ENCODE assay signal across 7 cellular contexts in genomic region chrX:154097003-154097596, GRCh38. TPM values are rescaled to one million over a fixed set of nuclear protein-coding genes. Genes with fewer than 3 reads are reported as not detected.
DNase-seq lines count a peak whose midpoint lies in the region; ATAC-seq lines count a peak whose summit lies in the region.

No MANE protein-coding gene starts in this region.

- DNase-seq in NCI-H1930 (lab: John Stamatoyannopoulos, UW) (peak; percentile 77 to 86), cerebellum (ENCODE audit: low spot score) (peak; percentile 85), kidney glomerular epithelial cell (lab: John Stamatoyannopoulos, UW) (peak; percentile 27)
- DNase-seq in activated CD4-positive, alpha-beta T cell treated with anti-CD3 and anti-CD28 coated beads for 1 hour, result peak; percentile 59
- DNase-seq in stimulated activated CD4-positive, alpha-beta T cell treated with anti-CD3 and anti-CD28 coated beads, Interleukin-1b, Interleukin-23, amount 100 ng/mL, for 24 hours (ENCODE audit: low read depth in 4 of 4, low spot score in 1 of 4), result peak; percentile 23 to 55 (median 40)

- ATAC-seq in GM18502 (IDR thresholded peaks at IDR 0.05; ENCODE audit: poor library complexity, unreplicated experiment) (peak; percentile 33), HG02840 (IDR thresholded peaks at IDR 0.05; ENCODE audit: low FRiP score, unreplicated experiment) (peak; percentile 32)

RNA-seq across cellular contexts. Expression of gene MECP2, which starts 0.4 kb away (rescaled TPM):
- total RNA-seq in cerebellum, result 47.6 TPM

RNA-seq across cellular contexts. Expression of gene OPN1LW, which starts 46.9 kb away (rescaled TPM):
- not detected for total RNA-seq in cerebellum

Comparison
In these comparisons a context has a peak if more than half of its experiments do, and no peak if none do; other contexts are left out.
1. Peak in every context shown above with its lines: DNase-seq and ATAC-seq.
2. DNase-seq: peak in every context shown above with its lines; median percentile 85 in cerebellum; 82 in NCI-H1930; 59 in activated CD4-positive, alpha-beta T cell treated with anti-CD3 and anti-CD28 coated beads for 1 hour; 40 in stimulated activated CD4-positive, alpha-beta T cell treated with anti-CD3 and anti-CD28 coated beads, Interleukin-1b, Interleukin-23, amount 100 ng/mL, for 24 hours; 27 in kidney glomerular epithelial cell.